Comparison of ENCODE assay signal across 1 cellular context in the genomic region with DNA sequence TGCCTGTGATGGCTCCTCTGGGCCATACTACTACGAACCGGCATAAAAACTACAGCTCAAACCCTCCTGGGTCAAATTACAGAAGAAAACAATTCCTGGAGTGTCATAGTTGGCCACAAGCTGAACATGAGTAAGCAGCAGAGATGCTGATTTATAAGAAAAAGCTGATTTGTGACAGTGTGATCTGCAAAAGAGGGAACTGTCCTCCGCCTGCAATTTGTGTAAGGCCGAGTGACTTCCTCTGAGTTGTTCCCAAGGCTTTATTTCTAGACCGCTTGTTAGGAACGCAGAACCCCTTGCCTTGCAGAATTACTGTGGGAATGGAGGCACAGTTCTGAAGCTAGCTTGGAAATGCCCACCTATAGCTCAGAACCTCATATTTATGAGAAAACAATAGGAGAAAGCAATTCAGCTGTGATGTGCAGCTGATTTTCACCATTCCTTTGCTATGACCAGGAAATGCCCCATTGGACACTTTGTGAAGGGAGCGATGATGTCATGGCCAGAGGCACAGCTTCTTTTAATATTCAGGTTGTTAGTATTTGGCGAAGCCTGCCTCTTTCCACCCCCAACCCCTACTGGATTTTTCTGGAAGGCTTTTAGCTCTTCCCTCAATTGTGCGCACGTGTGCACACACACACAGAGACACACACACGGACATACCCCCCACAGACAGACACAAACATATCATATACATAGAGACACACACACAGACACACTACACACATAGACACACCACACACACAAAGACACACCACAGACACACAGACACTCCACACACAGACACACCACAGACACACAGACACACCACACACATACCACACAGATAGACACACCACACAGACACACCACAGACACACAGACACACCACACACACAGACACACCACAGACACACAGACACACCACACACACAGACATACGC.
TF ChIP-seq lines count a peak whose summit lies in the region.

No MANE protein-coding gene starts in this region.

TF ChIP-seq in K562, 482 proteins besides CTCF, POLR2A, EP300 and RAD21 (continued from another document):
- TF ChIP-seq, protein P1, sequence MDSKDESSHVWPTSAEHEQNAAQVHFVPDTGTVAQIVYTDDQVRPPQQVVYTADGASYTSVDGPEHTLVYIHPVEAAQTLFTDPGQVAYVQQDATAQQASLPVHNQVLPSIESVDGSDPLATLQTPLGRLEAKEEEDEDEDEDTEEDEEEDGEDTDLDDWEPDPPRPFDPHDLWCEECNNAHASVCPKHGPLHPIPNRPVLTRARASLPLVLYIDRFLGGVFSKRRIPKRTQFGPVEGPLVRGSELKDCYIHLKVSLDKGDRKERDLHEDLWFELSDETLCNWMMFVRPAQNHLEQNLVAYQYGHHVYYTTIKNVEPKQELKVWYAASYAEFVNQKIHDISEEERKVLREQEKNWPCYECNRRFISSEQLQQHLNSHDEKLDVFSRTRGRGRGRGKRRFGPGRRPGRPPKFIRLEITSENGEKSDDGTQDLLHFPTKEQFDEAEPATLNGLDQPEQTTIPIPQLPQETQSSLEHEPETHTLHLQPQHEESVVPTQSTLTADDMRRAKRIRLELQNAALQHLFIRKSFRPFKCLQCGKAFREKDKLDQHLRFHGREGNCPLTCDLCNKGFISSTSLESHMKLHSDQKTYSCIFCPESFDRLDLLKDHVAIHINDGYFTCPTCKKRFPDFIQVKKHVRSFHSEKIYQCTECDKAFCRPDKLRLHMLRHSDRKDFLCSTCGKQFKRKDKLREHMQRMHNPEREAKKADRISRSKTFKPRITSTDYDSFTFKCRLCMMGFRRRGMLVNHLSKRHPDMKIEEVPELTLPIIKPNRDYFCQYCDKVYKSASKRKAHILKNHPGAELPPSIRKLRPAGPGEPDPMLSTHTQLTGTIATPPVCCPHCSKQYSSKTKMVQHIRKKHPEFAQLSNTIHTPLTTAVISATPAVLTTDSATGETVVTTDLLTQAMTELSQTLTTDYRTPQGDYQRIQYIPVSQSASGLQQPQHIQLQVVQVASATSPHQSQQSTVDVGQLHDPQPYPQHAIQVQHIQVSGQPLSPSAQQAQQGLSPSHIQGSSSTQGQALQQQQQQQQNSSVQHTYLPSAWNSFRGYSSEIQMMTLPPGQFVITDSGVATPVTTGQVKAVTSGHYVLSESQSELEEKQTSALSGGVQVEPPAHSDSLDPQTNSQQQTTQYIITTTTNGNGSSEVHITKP (IDR thresholded peaks at IDR 0.05; ENCODE audit: partially characterized antibody) = peak; percentile 26
- TF ChIP-seq ZNF507 (tag; conservative IDR thresholded peaks at IDR 0.05) (no peak), RAD51 (IDR thresholded peaks at IDR 0.05; ENCODE audit: borderline replicate concordance, low read depth) (no peak), ZBTB26 (CRISPR knock-in tag; IDR thresholded peaks at IDR 0.05) (peak; percentile 89; the same call in 1 of the 2 replicates), ZNF57 (CRISPR knock-in tag; IDR thresholded peaks at IDR 0.05) (no peak), RBFOX2 (IDR thresholded peaks at IDR 0.05; ENCODE audit: low read depth, low read length) (no peak), OTX1 (CRISPR knock-in tag; IDR thresholded peaks at IDR 0.05) (0 out of 2 replicates have a peak, but pooled peaks have one; percentile 62), CREBBP (IDR thresholded peaks at IDR 0.05; ENCODE audit: low read depth, low read length) (peak; percentile 30), KLF16 (IDR thresholded peaks at IDR 0.05) (0 out of 2 replicates have a peak, but pooled peaks have one; percentile 1), THRB (CRISPR knock-in tag; conservative IDR thresholded peaks at IDR 0.05) (peak; percentile 77; the same call in 1 of the 2 replicates), ZNF253 (CRISPR knock-in tag; conservative IDR thresholded peaks at IDR 0.05) (no peak), MGA (IDR thresholded peaks at IDR 0.05) (no peak), PHF20 (IDR thresholded peaks at IDR 0.05; ENCODE audit: partially characterized antibody) (peak; percentile 24), RFX1 (IDR thresholded peaks at IDR 0.05) (no peak)
